Comparison of ENCODE assay signal across 8 cellular contexts in the genomic region with DNA sequence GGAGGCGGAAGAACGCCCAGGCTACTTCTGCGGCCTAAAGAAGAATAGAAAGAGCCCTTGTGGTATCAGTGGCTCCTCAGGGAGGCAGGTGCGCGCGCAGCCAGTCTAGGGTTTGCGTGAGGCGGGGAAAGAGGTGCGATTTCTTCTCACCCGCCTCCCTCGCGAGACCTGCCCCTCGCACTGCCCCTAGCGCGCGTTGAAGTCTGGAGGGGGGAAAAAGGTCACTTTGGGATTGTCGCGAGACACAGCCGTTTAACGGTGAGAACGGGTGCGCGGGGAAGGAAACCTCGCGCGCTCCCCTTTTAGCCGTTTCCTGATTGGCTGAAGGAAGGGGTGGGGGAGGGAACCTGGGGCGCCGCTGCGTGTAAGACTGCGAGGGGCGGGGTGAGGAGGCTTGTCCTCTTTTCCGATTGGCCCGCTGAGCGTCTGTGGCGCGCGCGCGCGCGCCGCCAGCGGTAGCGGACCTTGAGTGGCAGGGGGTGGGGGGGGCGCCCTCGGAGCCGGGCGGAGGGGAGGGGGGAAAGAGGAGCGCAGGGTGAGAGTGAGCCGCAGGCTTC. TPM values are rescaled to one million over a fixed set of nuclear protein-coding genes. Genes with fewer than 3 reads are reported as not detected.
DNase-seq lines count a peak whose midpoint lies in the region; ATAC-seq and TF ChIP-seq lines count a peak whose summit lies in the region.

A gene with protein sequence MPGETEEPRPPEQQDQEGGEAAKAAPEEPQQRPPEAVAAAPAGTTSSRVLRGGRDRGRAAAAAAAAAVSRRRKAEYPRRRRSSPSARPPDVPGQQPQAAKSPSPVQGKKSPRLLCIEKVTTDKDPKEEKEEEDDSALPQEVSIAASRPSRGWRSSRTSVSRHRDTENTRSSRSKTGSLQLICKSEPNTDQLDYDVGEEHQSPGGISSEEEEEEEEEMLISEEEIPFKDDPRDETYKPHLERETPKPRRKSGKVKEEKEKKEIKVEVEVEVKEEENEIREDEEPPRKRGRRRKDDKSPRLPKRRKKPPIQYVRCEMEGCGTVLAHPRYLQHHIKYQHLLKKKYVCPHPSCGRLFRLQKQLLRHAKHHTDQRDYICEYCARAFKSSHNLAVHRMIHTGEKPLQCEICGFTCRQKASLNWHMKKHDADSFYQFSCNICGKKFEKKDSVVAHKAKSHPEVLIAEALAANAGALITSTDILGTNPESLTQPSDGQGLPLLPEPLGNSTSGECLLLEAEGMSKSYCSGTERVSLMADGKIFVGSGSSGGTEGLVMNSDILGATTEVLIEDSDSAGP (plus strand): TSS at position 429 of the 557 bp plus-strand sequence. CDS start 219 bp downstream, outside the sequence.

- TF ChIP-seq CTCF in AG10803 (conservative IDR thresholded peaks at IDR 0.05; ENCODE audit: low read length) (no peak), choroid plexus epithelial cell (conservative IDR thresholded peaks at IDR 0.05; ENCODE audit: low read depth, low read length) (no peak), kidney epithelial cell (IDR thresholded peaks at IDR 0.05; ENCODE audit: insufficient read depth, low read length, poor library complexity, severe bottlenecking) (no peak)

- H3K4me3 ChIP-seq in AG10803 (ENCODE audit: low read length), result peak within 1 kb of the TSS; percentile 95
- H3K4me3 ChIP-seq in choroid plexus epithelial cell (ENCODE audit: low read depth, low read length), result peak within 1 kb of the TSS; percentile 76
- H3K4me3 ChIP-seq in kidney epithelial cell (ENCODE audit: low read depth, low read length), result peak within 1 kb of the TSS; percentile 100

- DNase-seq in AG10803 (ENCODE audit: low read depth) (peak; percentile 98), GM19238 (ENCODE audit: insufficient read length, low spot score) (peak; percentile 57), NCI-H526 (lab: John Stamatoyannopoulos, UW) (peak; percentile 97 to 99), choroid plexus epithelial cell (ENCODE audit: low read depth) (peak; percentile 99), kidney epithelial cell (ENCODE audit: low read depth) (peak; percentile 89)
- DNase-seq in activated CD4-positive, alpha-beta T cell treated with anti-CD3 and anti-CD28 coated beads for 4 hours, result peak; percentile 96 to 98
- DNase-seq in stimulated activated CD4-positive, alpha-beta T cell treated with anti-CD3 and anti-CD28 coated beads, Interleukin-15, amount 100 ng/mL, for 24 hours, result peak; percentile 97

- no peaks in the 10 kb centered on the region for H3K27me3 ChIP-seq in kidney epithelial cell (ENCODE audit: control insufficient read depth, insufficient read depth, low read length)

- ATAC-seq in HG03439 (IDR thresholded peaks at IDR 0.05; ENCODE audit: unreplicated experiment), result peak; percentile 26

- no peaks in the 10 kb centered on the region for H3K36me3 ChIP-seq in kidney epithelial cell (ENCODE audit: control insufficient read depth, insufficient read depth, low read length)

RNA-seq across cellular contexts. Expression of the gene that starts here (rescaled TPM):
- 37.1 and 38.6 TPM in 2 replicates for total RNA-seq in kidney epithelial cell

Comparison
In these comparisons a context has a peak if more than half of its experiments do, and no peak if none do; other contexts are left out.
1. Peak in every context shown above with its lines: DNase-seq, ATAC-seq and H3K4me3 ChIP-seq.